In genomic region chr3:42515391-42515916, GRCh38 we compare ENCODE assay signal across 16 cellular contexts. TPM values are rescaled to one million over a fixed set of nuclear protein-coding genes. Genes with fewer than 3 reads are reported as not detected.
A peak's percentile ranks its signal among the peaks of the same experiment; 100 is the strongest.
DNase-seq lines count a peak whose midpoint lies in the region; ATAC-seq and TF ChIP-seq lines count a peak whose summit lies in the region.
"Had no signal": no experiment of that assay in that cellular context is flagged by ENCODE, and none has a peak within 500 bp of the region (broad histone marks: within the 10 kb centered on the region; RNA-seq: fewer than 3 reads in every experiment).

No MANE protein-coding gene starts in this region.

- CTCF ChIA-PET in T-cell (lab: Charles Lee) = no interaction called here

- H3K27ac Mint-ChIP-seq in T-cell = peak overlapping the region; percentile 27 to 31
- H3K27ac Mint-ChIP-seq: activated T-helper 1 cell treated with anti-CD3 and anti-CD28 coated beads, Interleukin-12 subunit alpha, Interleukin-12 subunit beta, Interleukin-2, Interleukin-4 antibody, amounts not matched to agents 30 ng/mL and 10 ng/mL and 1 ng/mL, durations not matched to agents 14 hours and 24 hours and 36 hours had no signal

- H3K4me1 Mint-ChIP-seq in T-cell = peaks cover 37 to 48% (median 42%) of the 10 kb centered on the region in 3 donors

- H3K27me3 Mint-ChIP-seq in T-cell = no peaks in the 10 kb centered on the region

- H3K36me3 Mint-ChIP-seq in T-cell = peaks cover 25% of the 10 kb centered on the region

- no peaks in the 10 kb centered on the region for H3K27me3 ChIP-seq in thoracic aorta (replicated peaks; ENCODE audit: insufficient read depth)

- no peaks in the 10 kb centered on the region for H3K9me3 Mint-ChIP-seq in T-cell
- H3K9me3 Mint-ChIP-seq: activated T-helper 1 cell treated with anti-CD3 and anti-CD28 coated beads, Interleukin-12 subunit alpha, Interleukin-12 subunit beta, Interleukin-2, Interleukin-4 antibody, amounts not matched to agents 30 ng/mL and 10 ng/mL and 1 ng/mL, durations not matched to agents 14 hours and 24 hours and 36 hours had no signal

- intact Hi-C loops in mucosa of descending colon (cut with DNase I, micrococcal nuclease) = no loop called here

- ATAC-seq in T-cell (replicated peaks in 1 of 4) = no peak
- ATAC-seq in esophagus mucosa = peak; percentile 89
- peak; percentile 63 for ATAC-seq in mucosa of descending colon
- ATAC-seq in thoracic aorta (ENCODE audit: insufficient number of reproducible peaks, low FRiP score, low read depth) = peak; percentile 61

- H3K9me3 ChIP-seq in mucosa of descending colon (no peaks in the 10 kb centered on the region), thoracic aorta (no peaks in the 10 kb centered on the region)
- H3K9me3 ChIP-seq: esophagus muscularis mucosa had no signal

- H3K36me3 ChIP-seq in mucosa of descending colon (ENCODE audit: low read depth) (no peaks in the 10 kb centered on the region), thoracic aorta (no peaks in the 10 kb centered on the region)
- H3K36me3 ChIP-seq: brain microvascular endothelial cell, esophagus muscularis mucosa had no signal

- H3K4me3 Mint-ChIP-seq in T-cell = no peak overlapping the region
- H3K4me3 Mint-ChIP-seq: activated T-helper 1 cell treated with anti-CD3 and anti-CD28 coated beads, Interleukin-12 subunit alpha, Interleukin-12 subunit beta, Interleukin-2, Interleukin-4 antibody, amounts not matched to agents 30 ng/mL and 10 ng/mL and 1 ng/mL, durations not matched to agents 14 hours and 24 hours and 36 hours had no signal

- POLR2A ChIA-PET in T-cell (lab: Charles Lee) = no interaction called here

- H3K4me3 ChIP-seq in mucosa of descending colon (no peak overlapping the region), thoracic aorta (no peak overlapping the region)
- H3K4me3 ChIP-seq: esophagus muscularis mucosa had no signal

- DNase-seq in T-cell = no peak
- DNase-seq in mucosa of descending colon = peak; percentile 75 to 82 (median 76)
- DNase-seq in thoracic aorta (ENCODE audit: low spot score) = no peak
- no peak for DNase-seq in retina
- DNase-seq in GDM1 (lab: John Stamatoyannopoulos, UW) = no peak
- DNase-seq in stimulated activated CD4-positive, alpha-beta T cell treated with anti-CD3 and anti-CD28 coated beads, Interleukin-4, amount 100 ng/mL, for 1 hour = no peak
- no peak for DNase-seq in SIG-M5 treated with dmso at 0.1 percent for 504 hours (lab: John Stamatoyannopoulos, UW; ENCODE audit: unreplicated experiment)
- DNase-seq: activated CD4-positive, alpha-beta T cell treated with anti-CD3 and anti-CD28 coated beads for 1 hour; brain microvascular endothelial cell; GF-D8; NCI-H146; NCI-H748 treated with DMSO at 0.1 percent for 48 hours had no signal

- TF ChIP-seq CTCF in mucosa of descending colon (IDR thresholded peaks at IDR 0.05) (no peak), thoracic aorta (IDR thresholded peaks at IDR 0.05) (no peak)

- H3K4me1 ChIP-seq in mucosa of descending colon (ENCODE audit: low read depth) (peaks cover 61% of the 10 kb centered on the region), thoracic aorta (ENCODE audit: control insufficient read depth in 1 of 2, low read depth in 2 of 2) (peaks cover 17 to 70% of the 10 kb centered on the region in 2 donors)

- H3K27ac ChIP-seq in thoracic aorta = peak overlapping the region; percentile 75 to 87
- H3K27ac ChIP-seq: brain microvascular endothelial cell, C4-2B, esophagus muscularis mucosa had no signal

RNA-seq across cellular contexts. Expression of gene VIPR1, which starts 13.0 kb away (rescaled TPM):
- total RNA-seq in T-cell (10 to 100 TPM; 68.0 to 92.4 (median 76.1) TPM), esophagus mucosa (3.9 TPM), mucosa of descending colon (100 to 1,000 TPM in 2 of 3 donors, 10 to 100 TPM in 1; 68.9 to 202 (median 148) TPM), thoracic aorta (10 to 100 TPM; 31.0 to 48.7 TPM)

Comparison
In these comparisons a context has a peak if more than half of its experiments do, and no peak if none do; other contexts are left out.
1. ATAC-seq: peak in esophagus mucosa (single experiment), mucosa of descending colon (single experiment) and thoracic aorta (single experiment); none in T-cell (0 of 4).
2. DNase-seq: peak in mucosa of descending colon (3 of 3); none in T-cell (0 of 34), thoracic aorta (single experiment), retina (single experiment), GDM1 (single experiment), stimulated activated CD4-positive, alpha-beta T cell treated with anti-CD3 and anti-CD28 coated beads, Interleukin-4, amount 100 ng/mL, for 1 hour (single experiment) and SIG-M5 treated with dmso at 0.1 percent for 504 hours (single experiment).